ENCODE assay signal across 10 cellular contexts in genomic region chr7:30920021-30920583, GRCh38. TPM values are rescaled to one million over a fixed set of nuclear protein-coding genes. Genes with fewer than 3 reads are reported as not detected.
A peak's percentile ranks its signal among the peaks of the same experiment; 100 is the strongest.
DNase-seq lines count a peak whose midpoint lies in the region; ATAC-seq and TF ChIP-seq lines count a peak whose summit lies in the region.
"Had no signal": no experiment of that assay in that cellular context is flagged by ENCODE, and none has a peak within 500 bp of the region (broad histone marks: within the 10 kb centered on the region; RNA-seq: fewer than 3 reads in every experiment).

No MANE protein-coding gene starts in this region.

- no peak overlapping the region for H3K4me3 Mint-ChIP-seq in WTC11

- 50% methylated on average over 11 of the region's 11 CpGs for WGBS in right cardiac atrium

- no peaks in the 10 kb centered on the region for H3K36me3 Mint-ChIP-seq in WTC11

- POLR2A ChIA-PET in WTC11 (lab: Charles Lee), result no interaction called here

- intact Hi-C loops in right cardiac atrium (cut with DNase I), result loop anchor here in 1 of 4 donors (5.0 kb wide), 1 partner anchor 42 kb away; the partner anchor contains the start of gene GHRHR

- no peaks in the 10 kb centered on the region for H3K27me3 Mint-ChIP-seq in WTC11 (ENCODE audit: low read depth)

- 0 out of 2 replicates have a peak, but pooled peaks cover 7% of the 10 kb centered on the region for H3K4me1 Mint-ChIP-seq in WTC11

- H3K9me3 ChIP-seq in right cardiac atrium (ENCODE audit: control insufficient read depth, low read length) (no peaks in the 10 kb centered on the region), thoracic aorta (no peaks in the 10 kb centered on the region)

- H3K27ac ChIP-seq in right cardiac atrium (ENCODE audit: low read length) (peak overlapping the region; percentile 94), thoracic aorta (peak overlapping the region; percentile 89 to 98)

- DNase-seq in NCI-H2171 treated with DMSO at 0.1 percent for 48 hours (lab: John Stamatoyannopoulos, UW), result peak; percentile 15
- DNase-seq in NCI-H2171 (lab: John Stamatoyannopoulos, UW), result no peak
- peak; percentile 5 for DNase-seq in WTC11 (ENCODE audit: low spot score)
- peak; percentile 34 to 39 (median 37) for DNase-seq in right cardiac atrium
- no peak for DNase-seq in thoracic aorta (ENCODE audit: low spot score)
- DNase-seq in foreskin melanocyte, result no peak
- no peak for DNase-seq in pons (ENCODE audit: low spot score)
- DNase-seq: SIG-M5 had no signal

- H3K27me3 ChIP-seq in right cardiac atrium (ENCODE audit: control insufficient read depth, insufficient read depth), result no peaks in the 10 kb centered on the region
- H3K27me3 ChIP-seq in thoracic aorta (replicated peaks; ENCODE audit: insufficient read depth), result no peaks in the 10 kb centered on the region

- peaks cover 33% of the 10 kb centered on the region for H3K4me1 ChIP-seq in right cardiac atrium (ENCODE audit: control insufficient read depth, insufficient read depth, low read length)
- H3K4me1 ChIP-seq in thoracic aorta (ENCODE audit: control insufficient read depth in 1 of 2, low read depth in 2 of 2), result peaks cover 43 to 80% of the 10 kb centered on the region in 2 donors

- no peak overlapping the region for H3K4me3 ChIP-seq in right cardiac atrium (ENCODE audit: low read length)
- H3K4me3 ChIP-seq in thoracic aorta, result peak overlapping the region; percentile 24

- H3K36me3 ChIP-seq in thoracic aorta, result peaks cover 34% of the 10 kb centered on the region

- no peak overlapping the region for H3K27ac Mint-ChIP-seq in WTC11

- no peaks in the 10 kb centered on the region for H3K9me3 Mint-ChIP-seq in WTC11

- ATAC-seq in WTC11 (no peak), right cardiac atrium (peak in 1 of 2 donors; percentile 5), thoracic aorta (ENCODE audit: insufficient number of reproducible peaks, low FRiP score, low read depth) (peak; percentile 27), GM19463 (IDR thresholded peaks at IDR 0.05; ENCODE audit: unreplicated experiment) (no peak)

- TF ChIP-seq CTCF in WTC11 (IDR thresholded peaks at IDR 0.05) (no peak), thoracic aorta (IDR thresholded peaks at IDR 0.05) (no peak)

- CTCF ChIA-PET in WTC11 (lab: Charles Lee), result interaction anchor here (1.1 to 2.6 kb wide), 3 partner anchors 11 to 64 kb away, joined by 3 to 23 read pairs (median 8); no protein-coding TSS in a partner anchor

TF ChIP-seq in WTC11, 78 proteins besides CTCF, POLR2A, EP300 and RAD21:
- TF ChIP-seq FOXP4 (CRISPR knock-in tag; IDR thresholded peaks at IDR 0.05), result no peak
- TF ChIP-seq FOXK1 (CRISPR knock-in tag; IDR thresholded peaks at IDR 0.05), result no peak
- no peak for TF ChIP-seq PRRX2 (CRISPR knock-in tag; IDR thresholded peaks at IDR 0.05)
- TF ChIP-seq ZNF263 (CRISPR knock-in tag; IDR thresholded peaks at IDR 0.05; ENCODE audit: low read depth), result no peak
- TF ChIP-seq ARID4B (CRISPR knock-in tag; IDR thresholded peaks at IDR 0.05; ENCODE audit: borderline replicate concordance), result no peak
- no peak for TF ChIP-seq STAT6 (CRISPR knock-in tag; conservative IDR thresholded peaks at IDR 0.05; ENCODE audit: low read depth)
- TF ChIP-seq EMX1 (CRISPR knock-in tag; IDR thresholded peaks at IDR 0.05), result no peak

RNA-seq across cellular contexts. Expression of gene AQP1, which starts 8.4 kb away (rescaled TPM):
- total RNA-seq in WTC11 (2021) (0.81 to 1.4 TPM (median 1.1 TPM) in 3 replicates), right cardiac atrium (100 to 1,000 TPM; 187 to 254 (median 222) TPM), thoracic aorta (1,000 to 10,000 TPM; 1,262 to 1,768 TPM)
- 216 TPM for polyA plus RNA-seq in right cardiac atrium

RNA-seq across cellular contexts. Expression of gene GHRHR, which starts 43.7 kb away (rescaled TPM):
- total RNA-seq in WTC11 (2021) (4.0 to 6.6 TPM (median 5.0 TPM) in 3 replicates), right cardiac atrium (not detected), thoracic aorta (not detected)
- polyA plus RNA-seq in right cardiac atrium, result not detected
- polyA plus RNA-seq: AG04450 had no signal

Comparison
In these comparisons a context has a peak if more than half of its experiments do, and no peak if none do; other contexts are left out.
1. DNase-seq: peak in NCI-H2171 treated with DMSO at 0.1 percent for 48 hours (single experiment), WTC11 (single experiment) and right cardiac atrium (3 of 3); none in NCI-H2171 (single experiment), thoracic aorta (single experiment), foreskin melanocyte (single experiment) and pons (single experiment).
2. RNA of gene AQP1, which starts 8.4 kb away (total RNA-seq): 1,262 to 1,768 TPM in thoracic aorta and 187 to 254 TPM in right cardiac atrium; 0.81 to 1.4 TPM in WTC11; every median in the first group is over 10 times any median in the second.